Comparison of ENCODE assay signal across 15 cellular contexts in the genomic region with DNA sequence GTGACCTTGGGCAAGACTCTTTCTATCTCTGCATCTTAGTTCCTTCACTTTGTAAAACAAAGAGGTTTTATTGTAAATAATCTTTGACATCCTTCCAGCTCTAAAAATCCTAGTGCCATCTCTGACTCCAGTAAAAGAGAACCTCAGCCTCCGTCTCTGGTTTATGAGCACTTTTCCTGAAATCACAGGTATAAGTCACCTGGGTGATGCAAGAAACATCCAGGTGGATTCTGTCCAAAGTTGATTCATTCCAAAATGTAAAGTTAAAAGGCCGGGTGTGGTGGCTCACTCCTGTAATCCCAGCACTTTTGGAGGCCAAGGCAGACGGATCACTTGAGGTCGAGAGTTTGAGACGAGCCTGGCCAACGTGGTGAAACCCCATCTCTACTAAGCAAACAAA. TPM values are rescaled to one million over a fixed set of nuclear protein-coding genes. Genes with fewer than 3 reads are reported as not detected.
DNase-seq lines count a peak whose midpoint lies in the region; TF ChIP-seq lines count a peak whose summit lies in the region.
"Had no signal": no experiment of that assay in that cellular context is flagged by ENCODE, and none has a peak within 500 bp of the region (broad histone marks: within the 10 kb centered on the region; RNA-seq: fewer than 3 reads in every experiment).

No MANE protein-coding gene starts in this region.

- no peaks in the 10 kb centered on the region for H3K9me3 ChIP-seq in prostate gland

- POLR2A ChIA-PET in RWPE1 (lab: Yijun Ruan, JAX; ENCODE audit: low non-redundant PET) = interaction anchor here (0.6 to 1.5 kb wide), 2 partner anchors 18 to 21 kb away, joined by 4 read pairs; partner anchors contain the start of gene UBAP2

- no peaks in the 10 kb centered on the region for H3K27me3 ChIP-seq in prostate gland (replicated peaks; ENCODE audit: insufficient read depth)

- H3K36me3 ChIP-seq in prostate gland = no peaks in the 10 kb centered on the region

- TF ChIP-seq CTCF in 22Rv1 (IDR thresholded peaks at IDR 0.05) (no peak), RWPE1 (conservative IDR thresholded peaks at IDR 0.05; ENCODE audit: low read depth) (no peak), epithelial cell of esophagus (IDR thresholded peaks at IDR 0.05; ENCODE audit: insufficient read depth, low read depth, low read length, missing control alignments) (no peak), prostate gland (IDR thresholded peaks at IDR 0.05) (no peak)

- no peak overlapping the region for H3K4me3 ChIP-seq in epithelial cell of esophagus (ENCODE audit: low read length)
- no peak overlapping the region for H3K4me3 ChIP-seq in prostate gland

- no peak for TF ChIP-seq POLR2A in prostate gland (IDR thresholded peaks at IDR 0.05)

- 0 out of 2 replicates have a peak overlapping the region, but pooled peaks have one; percentile 98 for H3K27ac ChIP-seq in 22Rv1
- H3K27ac ChIP-seq in RWPE1 = no peak overlapping the region
- H3K27ac ChIP-seq in prostate gland = peak overlapping the region in 1 of 2 donors; percentile 16

- 55% methylated on average over 6 of the region's 6 CpGs for WGBS in prostate gland

- intact Hi-C loops in prostate gland (cut with DNase I) = loop anchor here (5.0 kb wide), 1 partner anchor 253 kb away; the partner anchor contains the start of gene UBE2R2

- DNase-seq in RWPE1 (ENCODE audit: low spot score) (peak; percentile 60), epithelial cell of esophagus (ENCODE audit: low read depth) (peak; percentile 76), prostate gland (ENCODE audit: low spot score) (peak; percentile 23), NCI-H146 treated with DMSO at 0.1 percent for 48 hours (lab: John Stamatoyannopoulos, UW; ENCODE audit: unreplicated experiment) (no peak), DMS 273 (lab: John Stamatoyannopoulos, UW; ENCODE audit: unreplicated experiment) (no peak), inferior parietal cortex (ENCODE audit: extremely low spot score) (no peak)
- DNase-seq: ACHN; CD4-positive, alpha-beta memory T cell; DMS153; DMS79 treated with DMSO at 0.1 percent for 48 hours; EL; GDM1; HCEC 1CT; HFFc6 had no signal

- peaks cover 9% of the 10 kb centered on the region for H3K4me1 ChIP-seq in prostate gland (replicated peaks)

- CTCF ChIA-PET in RWPE1 (lab: Yijun Ruan, JAX) = interaction anchor here (0.6 kb wide), 1 partner anchor 18 kb away, joined by 4 read pairs; no protein-coding TSS in a partner anchor

RNA-seq across cellular contexts. Expression of gene UBAP2, which starts 21.1 kb away (rescaled TPM):
- 10 to 100 TPM; 29.8 to 52.8 TPM for total RNA-seq in prostate gland

RNA-seq across cellular contexts. Expression of gene DCAF12, which starts 56.7 kb away (rescaled TPM):
- total RNA-seq in prostate gland = 100 to 1,000 TPM in 1 of 2 donors, 10 to 100 TPM in 1; 30.6 to 100 TPM

Comparison
In these comparisons a context has a peak if more than half of its experiments do, and no peak if none do; other contexts are left out.
1. DNase-seq: peak in RWPE1 (single experiment), epithelial cell of esophagus (single experiment) and prostate gland (single experiment); none in NCI-H146 treated with DMSO at 0.1 percent for 48 hours (single experiment), DMS 273 (single experiment) and inferior parietal cortex (single experiment).